Comparison of ENCODE assay signal across 1 cellular context in genomic region chr22:30279389-30279788, GRCh38.
TF ChIP-seq lines count a peak whose summit lies in the region.

No MANE protein-coding gene starts in this region.

TF ChIP-seq in H1, 55 proteins besides CTCF, POLR2A, EP300 and RAD21:
- TF ChIP-seq SP2 (IDR thresholded peaks at IDR 0.05; ENCODE audit: low read length), result no peak
TF ChIP-seq in H1: peak in this region for 0.
